21 cellular contexts compared by ENCODE assay signal in the genomic region with DNA sequence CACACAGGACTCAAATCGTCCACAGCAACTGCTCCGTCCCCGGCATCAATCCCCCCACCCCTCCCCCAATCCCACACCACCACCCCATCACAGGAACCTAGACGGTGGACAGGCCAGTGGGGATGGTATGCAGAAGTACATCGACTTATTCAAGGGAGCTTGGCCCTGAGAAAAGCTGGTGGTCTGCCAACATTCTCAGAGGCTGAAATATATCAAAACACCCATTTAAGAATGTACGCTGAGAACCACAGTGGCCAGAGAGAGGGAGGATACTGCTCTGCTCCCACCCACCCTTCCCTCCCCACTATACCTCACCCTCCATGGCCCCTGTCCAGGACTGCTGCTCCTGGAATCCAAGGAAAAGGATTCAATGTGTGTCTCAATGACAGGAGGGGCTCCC. TPM values are rescaled to one million over a fixed set of nuclear protein-coding genes. Genes with fewer than 3 reads are reported as not detected.
DNase-seq lines count a peak whose midpoint lies in the region; ATAC-seq and TF ChIP-seq lines count a peak whose summit lies in the region.
"Had no signal": no experiment of that assay in that cellular context is flagged by ENCODE, and none has a peak within 500 bp of the region (broad histone marks: within the 10 kb centered on the region; RNA-seq: fewer than 3 reads in every experiment).

No MANE protein-coding gene starts in this region.

- TF ChIP-seq CTCF in spleen (IDR thresholded peaks at IDR 0.05 in 8 of 11, conservative IDR thresholded peaks at IDR 0.05 in 3 of 11), result no peak

- H3K4me3 Mint-ChIP-seq in activated naive CD4-positive, alpha-beta T cell treated with anti-CD3 and anti-CD28 coated beads, Interleukin-2, amount 10 ng/mL, durations not matched to agents 7 days and 5 days, result no peak overlapping the region

- no peak overlapping the region for H3K9ac ChIP-seq in GM23248

- H3K27ac ChIP-seq in GM23248, result no peak overlapping the region
- peak overlapping the region in 7 of 8 donors; percentile 77 to 100 (median 92) for H3K27ac ChIP-seq in spleen
- H3K27ac ChIP-seq: cardiac muscle cell, gastrocnemius medialis, psoas muscle, testis had no signal

- CTCF ChIA-PET in activated naive CD4-positive, alpha-beta T cell treated with anti-CD3 and anti-CD28 coated beads, Interleukin-2, amount 10 ng/mL, durations not matched to agents 7 days and 5 days (lab: Charles Lee), result interaction anchor here (5.4 kb wide), 1 partner anchor 13 kb away, joined by 82 read pairs; the partner anchor contains the start of gene USP3

- H3K4me3 ChIP-seq in GM23248, result no peak overlapping the region
- peak overlapping the region in 1 of 8 donors; percentile 58 for H3K4me3 ChIP-seq in spleen
- H3K4me3 ChIP-seq: cardiac muscle cell, gastrocnemius medialis, MG63, psoas muscle, testis had no signal

- no peak for ATAC-seq in GM19351 (IDR thresholded peaks at IDR 0.05; ENCODE audit: unreplicated experiment)
- no peak for ATAC-seq in HG02870 (IDR thresholded peaks at IDR 0.05; ENCODE audit: unreplicated experiment)
- ATAC-seq: gastrocnemius medialis, HepG2, psoas muscle had no signal

- no peaks in the 10 kb centered on the region for H3K36me3 ChIP-seq in GM23248 (ENCODE audit: low read depth)
- H3K36me3 ChIP-seq in spleen, result peaks cover 0 to 7% (median 0%) of the 10 kb centered on the region in 6 donors
- H3K36me3 ChIP-seq: cardiac muscle cell, gastrocnemius medialis, MG63 had no signal

- no peaks in the 10 kb centered on the region for H3K27me3 Mint-ChIP-seq in activated naive CD4-positive, alpha-beta T cell treated with anti-CD3 and anti-CD28 coated beads, Interleukin-2, amount 10 ng/mL, durations not matched to agents 7 days and 5 days
- H3K27me3 Mint-ChIP-seq: naive thymus-derived CD4-positive, alpha-beta T cell had no signal

- H3K4me1 Mint-ChIP-seq in activated naive CD4-positive, alpha-beta T cell treated with anti-CD3 and anti-CD28 coated beads, Interleukin-2, amount 10 ng/mL, durations not matched to agents 7 days and 5 days, result peaks cover 55% of the 10 kb centered on the region

- in situ Hi-C loops in GM23248 (cut with MboI), result no loop called here

- peaks cover 10% of the 10 kb centered on the region for H3K4me1 ChIP-seq in GM23248 (ENCODE audit: insufficient read depth)
- H3K4me1 ChIP-seq in spleen, result peaks cover 41 to 100% (median 89%) of the 10 kb centered on the region in 6 donors
- H3K4me1 ChIP-seq: gastrocnemius medialis, psoas muscle, testis had no signal

- no peaks in the 10 kb centered on the region for H3K79me2 ChIP-seq in GM23248 (ENCODE audit: insufficient read depth)

- H4K20me1 ChIP-seq in GM23248 (ENCODE audit: insufficient read depth), result no peaks in the 10 kb centered on the region

- H3K27ac Mint-ChIP-seq in activated naive CD4-positive, alpha-beta T cell treated with anti-CD3 and anti-CD28 coated beads, Interleukin-2, amount 10 ng/mL, durations not matched to agents 7 days and 5 days, result no peak overlapping the region

- H3K27me3 ChIP-seq in GM23248 (replicated peaks; ENCODE audit: insufficient read depth) (peaks cover 9% of the 10 kb centered on the region), spleen (replicated peaks in 1 of 7) (no peaks in the 10 kb centered on the region)
- H3K27me3 ChIP-seq: gastrocnemius medialis, testis had no signal

- H3K4me2 ChIP-seq in GM23248 (ENCODE audit: unreplicated experiment), result peak overlapping the region; percentile 12

- intact Hi-C loops in spleen (cut with DNase I; ENCODE audit: low total_unique reads), result no loop called here

- H3K36me3 Mint-ChIP-seq in activated naive CD4-positive, alpha-beta T cell treated with anti-CD3 and anti-CD28 coated beads, Interleukin-2, amount 10 ng/mL, durations not matched to agents 7 days and 5 days, result peaks cover 8% of the 10 kb centered on the region

- peak; percentile 31 for DNase-seq in GM23248
- DNase-seq in amniotic epithelial cell (ENCODE audit: low read depth), result peak; percentile 97
- peak; percentile 51 for DNase-seq in glomerular visceral epithelial cell (ENCODE audit: extremely low spot score)
- no peak for DNase-seq in spleen
- no peak for DNase-seq in ureter (ENCODE audit: low spot score)
- no peak for DNase-seq in activated naive CD4-positive, alpha-beta T cell treated with anti-CD3 and anti-CD28 coated beads, Interleukin-2, amount 10 ng/mL, durations not matched to agents 7 days and 5 days
- DNase-seq: activated naive CD4-positive, alpha-beta T cell; C1 segment of cervical spinal cord; DMS153; effector CD8-positive, alpha-beta T cell; gastrocnemius medialis; MG63; naive thymus-derived CD4-positive, alpha-beta T cell; psoas muscle; SHP77 treated with DMSO at 0.1 percent for 48 hours; T-helper 9 cell; testis had no signal

- TF ChIP-seq POLR2A in spleen (IDR thresholded peaks at IDR 0.05), result no peak

- no peaks in the 10 kb centered on the region for H3K9me3 Mint-ChIP-seq in activated naive CD4-positive, alpha-beta T cell treated with anti-CD3 and anti-CD28 coated beads, Interleukin-2, amount 10 ng/mL, durations not matched to agents 7 days and 5 days
- H3K9me3 Mint-ChIP-seq: naive thymus-derived CD4-positive, alpha-beta T cell had no signal

- H3K9me3 ChIP-seq in GM23248 (ENCODE audit: low read depth), result no peaks in the 10 kb centered on the region
- H3K9me3 ChIP-seq in spleen, result no peaks in the 10 kb centered on the region
- H3K9me3 ChIP-seq: gastrocnemius medialis, MG63, psoas muscle, testis had no signal

- H3F3A ChIP-seq in GM23248 (ENCODE audit: insufficient read depth), result peaks cover 16% of the 10 kb centered on the region; the same call in 1 of the 2 replicates

- 32 to 46% methylated on average over 5 to 6 of the region's 6 CpGs for WGBS in GM23248 (ENCODE audit: low coverage in 1 of 2, low lambda C conversion rate in 2 of 2, missing lambda C conversion rate in 2 of 2), 2 experiments
- WGBS in spleen, 5 donors, result 61 to 90% (median 82%) methylated on average over 3 to 6 of the region's 6 CpGs

- no peak overlapping the region for H2AFZ ChIP-seq in GM23248

- no peaks in the 10 kb centered on the region for H3K9me2 ChIP-seq in GM23248 (ENCODE audit: insufficient read depth)

RNA-seq across cellular contexts. Expression of gene USP3, which starts 12.4 kb away (rescaled TPM):
- 21.0 and 24.5 TPM in 2 replicates for total RNA-seq in GM23248 (2014; rRNA removed; shearing (Covaris generic))
- polyA plus RNA-seq in GM23248 (2016; fragmentation: Nextera tagmentation; extraction: Ambion mirVana) (15.4 and 16.1 TPM in 2 replicates), spleen (10 to 100 TPM; 29.5 to 48.4 (median 38.4) TPM)
- total RNA-seq in spleen (100 to 1,000 TPM in 4 of 7 donors, 10 to 100 TPM in 3; 82.0 to 136 (median 112) TPM), ureter (107 TPM)

Comparison
In these comparisons a context has a peak if more than half of its experiments do, and no peak if none do; other contexts are left out.
1. DNase-seq: peak in GM23248 (single experiment), amniotic epithelial cell (single experiment) and glomerular visceral epithelial cell (single experiment); none in spleen (single experiment), ureter (single experiment) and activated naive CD4-positive, alpha-beta T cell treated with anti-CD3 and anti-CD28 coated beads, Interleukin-2, amount 10 ng/mL, durations not matched to agents 7 days and 5 days (single experiment).